12 cellular contexts compared by ENCODE assay signal in the genomic region with DNA sequence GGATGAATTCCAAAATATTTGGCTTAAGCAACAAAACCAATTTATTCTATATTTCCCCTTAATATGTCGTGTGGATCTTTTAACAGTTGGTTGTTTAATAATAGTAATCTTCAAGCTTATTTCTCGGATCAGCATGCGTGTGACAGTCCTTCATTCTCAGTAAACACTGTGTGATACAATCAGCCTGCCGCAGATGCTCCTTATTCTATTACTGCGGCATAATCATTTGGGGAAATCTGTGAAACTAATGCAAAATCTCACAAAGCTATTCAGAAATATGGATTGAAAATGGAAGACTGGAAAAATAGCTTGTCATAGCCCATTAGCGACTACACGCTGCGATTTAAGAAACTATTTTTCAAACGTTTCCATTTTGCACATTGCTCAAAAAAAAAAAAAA. TPM values are rescaled to one million over a fixed set of nuclear protein-coding genes. Genes with fewer than 3 reads are reported as not detected.
"Had no signal": no experiment of that assay in that cellular context is flagged by ENCODE, and none has a peak within 500 bp of the region (broad histone marks: within the 10 kb centered on the region; RNA-seq: fewer than 3 reads in every experiment).

No MANE protein-coding gene starts in this region.

- H3K36me3 ChIP-seq: HAP-1 had no signal

- H3K4me3 ChIP-seq: GM23248, GM23338, HAP-1 had no signal

- H3K4me3 Mint-ChIP-seq: GM23338, H9, HFFc6 had no signal

- H3K4me2 ChIP-seq: GM23338 had no signal

- DNase-seq: GM23248, GOT3, H7, H9, HCEC 1CT, HFFc6 had no signal

- H3K9me3 ChIP-seq: HAP-1 had no signal

- H2AFZ ChIP-seq: GM23248 had no signal

- FAIRE-seq: H1, H54 had no signal

- H3K27ac ChIP-seq: GM23248 had no signal

- ATAC-seq: GM23338, HCT116 had no signal

- H3K27ac Mint-ChIP-seq: GM23338, H9, HFFc6 had no signal

- H3K9ac ChIP-seq: GM23248 had no signal

RNA-seq across cellular contexts. Expression of a gene that starts 36.9 kb away (rescaled TPM):
- total RNA-seq: GM23248, GM23338, H1, H4, H7, H9, HFFc6 had no signal
- polyA plus RNA-seq: GM23248, GM23338, H1 had no signal
